20 cellular contexts compared by ENCODE assay signal in genomic region chr22:19820880-19821522, GRCh38. TPM values are rescaled to one million over a fixed set of nuclear protein-coding genes. Genes with fewer than 3 reads are reported as not detected.
DNase-seq lines count a peak whose midpoint lies in the region; ATAC-seq and TF ChIP-seq lines count a peak whose summit lies in the region.
"Had no signal": no experiment of that assay in that cellular context is flagged by ENCODE, and none has a peak within 500 bp of the region (broad histone marks: within the 10 kb centered on the region; RNA-seq: fewer than 3 reads in every experiment).

No MANE protein-coding gene starts in this region.

- H4K91ac ChIP-seq in neuronal stem cell (ENCODE audit: low read depth, low read length, poor library complexity): no peak overlapping the region

- H3K9me3 Mint-ChIP-seq in Caco-2 (ENCODE audit: unreplicated experiment): no peaks in the 10 kb centered on the region
- H3K9me3 Mint-ChIP-seq in activated T-helper 1 cell treated with anti-CD3 and anti-CD28 coated beads, Interleukin-12 subunit alpha, Interleukin-12 subunit beta, Interleukin-2, Interleukin-4 antibody, amounts not matched to agents 30 ng/mL and 10 ng/mL and 1 ng/mL, durations not matched to agents 14 hours and 24 hours and 36 hours: no peaks in the 10 kb centered on the region
- H3K9me3 Mint-ChIP-seq: activated naive CD8-positive, alpha-beta T cell treated with anti-CD3 and anti-CD28 coated beads for 36 hours; naive thymus-derived CD8-positive, alpha-beta T cell; T-cell had no signal

- H3K4me1 ChIP-seq in Caco-2 (peaks cover 14% of the 10 kb centered on the region), neuronal stem cell (ENCODE audit: control insufficient read depth in 2 of 2, insufficient read depth in 1 of 2, low read depth in 1 of 2, low read length in 2 of 2) (peaks cover 0 to 7% of the 10 kb centered on the region in 2 donors)
- H3K4me1 ChIP-seq: right atrium auricular region had no signal

- POLR2A ChIA-PET in Caco-2 (lab: Charles Lee): no interaction called here

- H3K27ac ChIP-seq in coronary artery (no peak overlapping the region), neuronal stem cell (replicated peaks; ENCODE audit: low read length) (no peak overlapping the region)
- H3K27ac ChIP-seq: cardiac muscle cell, gastrocnemius medialis, right atrium auricular region had no signal

- no peak overlapping the region for H2AFZ ChIP-seq in neuronal stem cell (ENCODE audit: low read length)

- H3K4me3 ChIP-seq in Caco-2 (ENCODE audit: low read depth, low read length) (no peak overlapping the region), NB4 (ENCODE audit: low read depth, low read length) (no peak overlapping the region), coronary artery (no peak overlapping the region), neuronal stem cell (ENCODE audit: low read length in 2 of 2) (no peak overlapping the region)
- H3K4me3 ChIP-seq: cardiac muscle cell, gastrocnemius medialis, lung, right atrium auricular region had no signal

- peak overlapping the region; percentile 35 for H3K9ac ChIP-seq in neuronal stem cell (ENCODE audit: low read depth, low read length, poor library complexity)

- H3K36me3 Mint-ChIP-seq in Caco-2 (ENCODE audit: insufficient read depth, unreplicated experiment): peaks cover 5% of the 10 kb centered on the region
- H3K36me3 Mint-ChIP-seq in activated T-helper 1 cell treated with anti-CD3 and anti-CD28 coated beads, Interleukin-12 subunit alpha, Interleukin-12 subunit beta, Interleukin-2, Interleukin-4 antibody, amounts not matched to agents 30 ng/mL and 10 ng/mL and 1 ng/mL, durations not matched to agents 14 hours and 24 hours and 36 hours (ENCODE audit: low read depth): no peaks in the 10 kb centered on the region
- H3K36me3 Mint-ChIP-seq: activated naive CD8-positive, alpha-beta T cell treated with anti-CD3 and anti-CD28 coated beads for 36 hours had no signal

- H3K27ac Mint-ChIP-seq in Caco-2 (ENCODE audit: unreplicated experiment): no peak overlapping the region
- no peak overlapping the region for H3K27ac Mint-ChIP-seq in activated T-helper 1 cell treated with anti-CD3 and anti-CD28 coated beads, Interleukin-12 subunit alpha, Interleukin-12 subunit beta, Interleukin-2, Interleukin-4 antibody, amounts not matched to agents 30 ng/mL and 10 ng/mL and 1 ng/mL, durations not matched to agents 14 hours and 24 hours and 36 hours
- H3K27ac Mint-ChIP-seq: activated naive CD8-positive, alpha-beta T cell treated with anti-CD3 and anti-CD28 coated beads for 36 hours; T-cell had no signal

- H3K9me3 ChIP-seq in Caco-2: no peaks in the 10 kb centered on the region
- H3K9me3 ChIP-seq in neuronal stem cell (replicated peaks in 1 of 2; ENCODE audit: control insufficient read depth in 2 of 2, insufficient read depth in 1 of 2, low read depth in 1 of 2, low read length in 2 of 2): no peaks in the 10 kb centered on the region
- H3K9me3 ChIP-seq: gastrocnemius medialis, right atrium auricular region had no signal

- peaks cover 6% of the 10 kb centered on the region for H3K4me1 Mint-ChIP-seq in Caco-2 (ENCODE audit: low read depth, unreplicated experiment)
- H3K4me1 Mint-ChIP-seq in activated T-helper 1 cell treated with anti-CD3 and anti-CD28 coated beads, Interleukin-12 subunit alpha, Interleukin-12 subunit beta, Interleukin-2, Interleukin-4 antibody, amounts not matched to agents 30 ng/mL and 10 ng/mL and 1 ng/mL, durations not matched to agents 14 hours and 24 hours and 36 hours (ENCODE audit: low read depth): no peaks in the 10 kb centered on the region
- H3K4me1 Mint-ChIP-seq: activated naive CD8-positive, alpha-beta T cell treated with anti-CD3 and anti-CD28 coated beads for 36 hours had no signal

- intact Hi-C loops in Caco-2 (cut with micrococcal nuclease; ENCODE audit: unreplicated experiment): loop anchor here (1.0 kb wide), 1 partner anchor 89 kb away; no protein-coding TSS in a partner anchor
- intact Hi-C loops in activated T-helper 1 cell treated with anti-CD3 and anti-CD28 coated beads, Interleukin-12 subunit alpha, Interleukin-12 subunit beta, Interleukin-2, Interleukin-4 antibody, amounts not matched to agents 30 ng/mL and 10 ng/mL and 1 ng/mL, durations not matched to agents 14 hours and 24 hours and 36 hours (cut with micrococcal nuclease): no loop called here

- H3K14ac ChIP-seq in neuronal stem cell (ENCODE audit: low read length): peak overlapping the region; percentile 76

- CTCF ChIA-PET in Caco-2 (lab: Charles Lee): interaction anchor here (0.9 kb wide), 1 partner anchor 133 kb away, joined by 4 read pairs; no protein-coding TSS in a partner anchor

- H2BK5ac ChIP-seq in neuronal stem cell (ENCODE audit: low read length): peak overlapping the region; percentile 19

- no peak overlapping the region for H4K8ac ChIP-seq in neuronal stem cell (ENCODE audit: low read depth, low read length)

- no TSS peak for BruUV-seq in Caco-2 (replicated peaks; lab: Mats Ljungman, UMichigan)

- no peak for TF ChIP-seq POLR2A in NB4 (IDR thresholded peaks at IDR 0.05; ENCODE audit: extremely low read depth, insufficient read length)

- peak; percentile 5 to 24 for TF ChIP-seq CTCF in Caco-2 (IDR thresholded peaks at IDR 0.05; ENCODE audit: insufficient read depth in 1 of 2, low read depth in 1 of 2, low read length in 1 of 2, severe bottlenecking in 1 of 2, unreplicated experiment in 1 of 2)
- peak; percentile 14 for TF ChIP-seq CTCF in NB4 (IDR thresholded peaks at IDR 0.05; ENCODE audit: low read depth, low read length)
- no peak for TF ChIP-seq CTCF in coronary artery (IDR thresholded peaks at IDR 0.05)

- ATAC-seq in GM21576 (IDR thresholded peaks at IDR 0.05; ENCODE audit: unreplicated experiment): no peak
- ATAC-seq: gastrocnemius medialis; naive thymus-derived CD8-positive, alpha-beta T cell; T-cell had no signal

- no CpG with 5 or more reads among the region's 18 CpGs for WGBS in neuronal stem cell (ENCODE audit: extremely low coverage in 2 of 2, insufficient read length in 2 of 2, insufficient replicate concordance in 1 of 2), 2 donors

- DNase-seq in Caco-2 (no peak), NB4 (ENCODE audit: low read depth) (peak; percentile 36), coronary artery (ENCODE audit: low spot score) (peak; percentile 63), neuronal stem cell (ENCODE audit: low spot score) (no peak), SHP77 treated with DMSO at 0.1 percent for 48 hours (lab: John Stamatoyannopoulos, UW) (no peak), SHP77 (lab: John Stamatoyannopoulos, UW) (no peak)
- DNase-seq in activated T-helper 1 cell treated with anti-CD3 and anti-CD28 coated beads, Interleukin-12 subunit alpha, Interleukin-12 subunit beta, Interleukin-2, Interleukin-4 antibody, amounts not matched to agents 30 ng/mL and 10 ng/mL and 1 ng/mL, durations not matched to agents 14 hours and 24 hours and 36 hours (ENCODE audit: low spot score): no peak
- DNase-seq: activated CD4-positive, CD25-positive, alpha-beta regulatory T cell; activated naive CD8-positive, alpha-beta T cell treated with anti-CD3 and anti-CD28 coated beads for 36 hours; AML-193; gastrocnemius medialis; NCI-H1694; NCI-H524; stimulated activated CD4-positive, alpha-beta T cell treated with anti-CD3 and anti-CD28 coated beads, Interleukin-1b, Interleukin-23, amount 100 ng/mL, for 48 hours had no signal

- H3K23ac ChIP-seq in neuronal stem cell (ENCODE audit: low read depth, low read length, poor library complexity): peak overlapping the region; percentile 80

- H3K18ac ChIP-seq in neuronal stem cell (ENCODE audit: low read length): peak overlapping the region; percentile 93

- H3K79me1 ChIP-seq in neuronal stem cell (ENCODE audit: low read depth, low read length): peaks cover 12% of the 10 kb centered on the region

- H3K36me3 ChIP-seq in Caco-2 (ENCODE audit: control insufficient read depth, insufficient read depth, low read length): no peaks in the 10 kb centered on the region
- peaks cover 0 to 2% of the 10 kb centered on the region in 2 donors for H3K36me3 ChIP-seq in neuronal stem cell (replicated peaks in 1 of 2; ENCODE audit: control insufficient read depth in 2 of 2, insufficient read depth in 2 of 2, low read length in 2 of 2)
- H3K36me3 ChIP-seq: cardiac muscle cell, gastrocnemius medialis, right atrium auricular region had no signal

- peak overlapping the region; percentile 71 for H2AK5ac ChIP-seq in neuronal stem cell (ENCODE audit: low read depth, low read length)

- peak overlapping the region; percentile 15 for H3K4ac ChIP-seq in neuronal stem cell (ENCODE audit: low read length)

- H2BK15ac ChIP-seq in neuronal stem cell (ENCODE audit: low read length): no peak overlapping the region

- no peak overlapping the region for H3K4me3 Mint-ChIP-seq in Caco-2 (ENCODE audit: unreplicated experiment)
- no peak overlapping the region for H3K4me3 Mint-ChIP-seq in activated T-helper 1 cell treated with anti-CD3 and anti-CD28 coated beads, Interleukin-12 subunit alpha, Interleukin-12 subunit beta, Interleukin-2, Interleukin-4 antibody, amounts not matched to agents 30 ng/mL and 10 ng/mL and 1 ng/mL, durations not matched to agents 14 hours and 24 hours and 36 hours
- H3K4me3 Mint-ChIP-seq: activated naive CD8-positive, alpha-beta T cell treated with anti-CD3 and anti-CD28 coated beads for 36 hours; naive thymus-derived CD8-positive, alpha-beta T cell; T-cell had no signal

- H3K27me3 ChIP-seq in Caco-2 (replicated peaks; ENCODE audit: control insufficient read depth, insufficient read depth, low read length) (no peaks in the 10 kb centered on the region), neuronal stem cell (ENCODE audit: control insufficient read depth in 3 of 3, insufficient read depth in 3 of 3, low read depth in 1 of 3, low read length in 3 of 3) (no peaks in the 10 kb centered on the region)
- H3K27me3 ChIP-seq: cardiac muscle cell, gastrocnemius medialis, right atrium auricular region had no signal

- no peak overlapping the region for H2BK120ac ChIP-seq in neuronal stem cell (ENCODE audit: low read depth, low read length)

- H2BK12ac ChIP-seq in neuronal stem cell (ENCODE audit: low read length): no peak overlapping the region

- peak overlapping the region; percentile 3 for H3K4me2 ChIP-seq in neuronal stem cell (ENCODE audit: insufficient read depth, low read length, poor library complexity, severe bottlenecking)

- no peaks in the 10 kb centered on the region for H3K27me3 Mint-ChIP-seq in Caco-2 (ENCODE audit: insufficient read depth, unreplicated experiment)
- no peaks in the 10 kb centered on the region for H3K27me3 Mint-ChIP-seq in activated T-helper 1 cell treated with anti-CD3 and anti-CD28 coated beads, Interleukin-12 subunit alpha, Interleukin-12 subunit beta, Interleukin-2, Interleukin-4 antibody, amounts not matched to agents 30 ng/mL and 10 ng/mL and 1 ng/mL, durations not matched to agents 14 hours and 24 hours and 36 hours (ENCODE audit: insufficient read depth)
- H3K27me3 Mint-ChIP-seq: activated naive CD8-positive, alpha-beta T cell treated with anti-CD3 and anti-CD28 coated beads for 36 hours; naive thymus-derived CD8-positive, alpha-beta T cell; T-cell had no signal

RNA-seq across cellular contexts. Expression of gene GNB1L, which starts 33.7 kb away (rescaled TPM):
- 13.4 and 15.8 TPM in 2 replicates for total RNA-seq in Caco-2 (2022)
- 7.9 TPM for polyA plus RNA-seq in neuronal stem cell (2013, experiment 1 of 2)
- polyA plus RNA-seq in neuronal stem cell (2013, experiment 2 of 2): 8.3 TPM
- total RNA-seq in activated T-helper 1 cell treated with anti-CD3 and anti-CD28 coated beads, Interleukin-12 subunit alpha, Interleukin-12 subunit beta, Interleukin-2, Interleukin-4 antibody, amounts not matched to agents 30 ng/mL and 10 ng/mL and 1 ng/mL, durations not matched to agents 14 hours and 24 hours and 36 hours: 20.6 and 21.5 TPM in 2 replicates

RNA-seq across cellular contexts. Expression of gene RTL10, which starts 33.7 kb away (rescaled TPM):
- total RNA-seq in Caco-2 (2022): 27.5 and 29.7 TPM in 2 replicates
- 9.7 TPM for polyA plus RNA-seq in neuronal stem cell (2013, experiment 1 of 2)
- 10.2 TPM for polyA plus RNA-seq in neuronal stem cell (2013, experiment 2 of 2)
- total RNA-seq in activated T-helper 1 cell treated with anti-CD3 and anti-CD28 coated beads, Interleukin-12 subunit alpha, Interleukin-12 subunit beta, Interleukin-2, Interleukin-4 antibody, amounts not matched to agents 30 ng/mL and 10 ng/mL and 1 ng/mL, durations not matched to agents 14 hours and 24 hours and 36 hours: 22.2 and 24.1 TPM in 2 replicates

Comparison
In these comparisons a context has a peak if more than half of its experiments do, and no peak if none do; other contexts are left out.
1. DNase-seq: peak in NB4 (single experiment) and coronary artery (single experiment); none in Caco-2 (0 of 2), neuronal stem cell (single experiment), SHP77 treated with DMSO at 0.1 percent for 48 hours (single experiment), activated T-helper 1 cell treated with anti-CD3 and anti-CD28 coated beads, Interleukin-12 subunit alpha, Interleukin-12 subunit beta, Interleukin-2, Interleukin-4 antibody, amounts not matched to agents 30 ng/mL and 10 ng/mL and 1 ng/mL, durations not matched to agents 14 hours and 24 hours and 36 hours (single experiment) and SHP77 (0 of 2).